ENCODE assay signal across 27 cellular contexts in genomic region chr17:79473111-79473835, GRCh38.
DNase-seq lines count a peak whose midpoint lies in the region; ATAC-seq and TF ChIP-seq lines count a peak whose summit lies in the region.
"Had no signal": no experiment of that assay in that cellular context is flagged by ENCODE, and none has a peak within 500 bp of the region (broad histone marks: within the 10 kb centered on the region; RNA-seq: fewer than 3 reads in every experiment).

No MANE protein-coding gene starts in this region.

- H2AFZ ChIP-seq in hepatocyte, result no peak overlapping the region

- DNase-seq in NCI-H2171 treated with DMSO at 0.1 percent for 48 hours (lab: John Stamatoyannopoulos, UW), result peak; percentile 89
- peak; percentile 38 for DNase-seq in RPMI8226
- peak; percentile 69 for DNase-seq in hepatocyte (ENCODE audit: low spot score)
- no peak for DNase-seq in SKM-1 treated with dmso at 0.1 percent for 144 hours (lab: John Stamatoyannopoulos, UW; ENCODE audit: unreplicated experiment)
- no peak for DNase-seq in psoas muscle
- DNase-seq: activated CD8-positive, alpha-beta memory T cell treated with anti-CD3 and anti-CD28 coated beads, Interleukin-2, amount 50 U/mL, for 48 hours; amygdala; Calu3; central memory CD4-positive, alpha-beta T cell; effector CD4-positive, alpha-beta T cell; esophagus squamous epithelium; H9; IMR-90; left ventricle myocardium superior; MG63; NCI-H1694 treated with DMSO at 0.1 percent for 48 hours; NCI-H510A; retina; SHP77; stimulated activated CD4-positive, alpha-beta T cell treated with anti-CD3 and anti-CD28 coated beads, Interleukin-15, amount 100 ng/mL, for 24 hours; T-helper 1 cell; thyroid gland had no signal

- TF ChIP-seq CTCF in hepatocyte (IDR thresholded peaks at IDR 0.05; ENCODE audit: poor library complexity) (no peak), psoas muscle (IDR thresholded peaks at IDR 0.05) (no peak)

- H3K9me2 ChIP-seq in hepatocyte (replicated peaks; ENCODE audit: insufficient read depth), result no peaks in the 10 kb centered on the region

- H3K79me2 ChIP-seq in hepatocyte, result no peaks in the 10 kb centered on the region

- H3K4me1 ChIP-seq in hepatocyte (ENCODE audit: insufficient read depth) (no peaks in the 10 kb centered on the region), psoas muscle (no peaks in the 10 kb centered on the region)
- H3K4me1 ChIP-seq: thyroid gland had no signal

- H3K9me3 ChIP-seq in hepatocyte (ENCODE audit: low read depth), result no peaks in the 10 kb centered on the region
- no peaks in the 10 kb centered on the region for H3K9me3 ChIP-seq in psoas muscle
- H3K9me3 ChIP-seq: BLaER1, esophagus squamous epithelium, MG63, neutrophil, thyroid gland had no signal

- H3K4me2 ChIP-seq in hepatocyte, result no peak overlapping the region
- H3K4me2 ChIP-seq: BLaER1 had no signal

- no peaks in the 10 kb centered on the region for H3K36me3 ChIP-seq in hepatocyte (replicated peaks; ENCODE audit: insufficient read depth, low read depth)
- H3K36me3 ChIP-seq in psoas muscle (ENCODE audit: insufficient read depth in 1 of 2, low read depth in 1 of 2), result no peaks in the 10 kb centered on the region
- H3K36me3 ChIP-seq: BLaER1, esophagus squamous epithelium, MG63, neutrophil, thyroid gland had no signal

- peak overlapping the region; percentile 68 for H3K27ac ChIP-seq in hepatocyte
- no peak overlapping the region for H3K27ac ChIP-seq in psoas muscle
- H3K27ac ChIP-seq: BLaER1, esophagus squamous epithelium, neutrophil, thyroid gland had no signal

- intact Hi-C loops in psoas muscle (cut with DNase I), result no loop called here

- no peak overlapping the region for H3K4me3 ChIP-seq in hepatocyte
- H3K4me3 ChIP-seq in psoas muscle, result no peak overlapping the region
- H3K4me3 ChIP-seq: BLaER1, esophagus squamous epithelium, MG63, thyroid gland had no signal

- 60% methylated on average over 13 of the region's 13 CpGs for WGBS in hepatocyte (ENCODE audit: low lambda C conversion rate, missing lambda C conversion rate)
- WGBS in psoas muscle, 3 donors, result 52 to 62% (median 55%) methylated on average over 13 of the region's 13 CpGs

- H4K20me1 ChIP-seq in hepatocyte (ENCODE audit: insufficient read depth, poor library complexity, severe bottlenecking), result no peaks in the 10 kb centered on the region
- H4K20me1 ChIP-seq: BLaER1 had no signal

- H3K27me3 ChIP-seq in hepatocyte (peaks cover 6% of the 10 kb centered on the region), psoas muscle (ENCODE audit: insufficient read depth in 3 of 3, low read length in 2 of 3) (peaks cover 0 to 84% (median 5%) of the 10 kb centered on the region in 3 donors)
- H3K27me3 ChIP-seq: thyroid gland had no signal

- no peak for ATAC-seq in psoas muscle
- no peak for ATAC-seq in HG03108 (IDR thresholded peaks at IDR 0.05; ENCODE audit: unreplicated experiment)
- ATAC-seq in GM21723 (IDR thresholded peaks at IDR 0.05; ENCODE audit: unreplicated experiment), result no peak
- ATAC-seq: left ventricle myocardium superior; stimulated activated effector memory CD8-positive, alpha-beta T cell treated with anti-CD3 and anti-CD28 coated beads, Interleukin-12 subunit alpha, Interleukin-12 subunit beta, amount 100 ng/mL, for 72 hours had no signal

Comparison
In these comparisons a context has a peak if more than half of its experiments do, and no peak if none do; other contexts are left out.
1. DNase-seq: peak in NCI-H2171 treated with DMSO at 0.1 percent for 48 hours (single experiment), RPMI8226 (single experiment) and hepatocyte (single experiment); none in SKM-1 treated with dmso at 0.1 percent for 144 hours (single experiment) and psoas muscle (0 of 2).